Comparison of ENCODE assay signal across 26 cellular contexts in the genomic region with DNA sequence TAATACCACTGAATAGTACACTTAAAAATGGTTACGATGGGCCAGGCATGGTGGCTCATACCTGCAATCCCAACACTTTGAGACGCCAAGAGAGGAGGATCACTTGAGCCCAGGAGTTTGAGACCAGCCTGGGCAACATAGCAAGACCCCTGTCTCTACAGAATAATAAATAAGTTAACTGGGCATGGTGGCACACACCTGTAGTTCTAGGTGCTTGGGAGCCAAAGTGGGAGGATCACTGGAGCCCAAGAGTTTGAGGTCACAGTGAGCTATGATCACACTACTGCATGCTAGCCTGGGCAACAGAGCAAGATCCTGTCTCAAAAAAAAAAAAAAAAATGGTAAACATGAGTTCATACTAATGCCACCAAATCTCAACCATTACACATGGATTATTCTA.
"Had no signal": no experiment of that assay in that cellular context is flagged by ENCODE, and none has a peak within 500 bp of the region (broad histone marks: within the 10 kb centered on the region; RNA-seq: fewer than 3 reads in every experiment).

No MANE protein-coding gene starts in this region.

- H3K27ac ChIP-seq: ascending aorta, cardiac muscle cell, colonic mucosa, epithelial cell of prostate, esophagus squamous epithelium, heart right ventricle, pancreas, prostate gland, suprapubic skin, tibial nerve, VCaP had no signal

- H3K4me1 ChIP-seq: ascending aorta, colonic mucosa, pancreas, prostate gland, suprapubic skin had no signal

- H3K9me3 Mint-ChIP-seq: activated T-cell treated with anti-CD3 and anti-CD28 coated beads, Interleukin-2, amount 50 U/mL, for 4 hours; brain; mesothelial cell of epicardium; naive B cell; stimulated activated effector memory CD8-positive, alpha-beta T cell treated with anti-CD3 and anti-CD28 coated beads, Interleukin-12 subunit alpha, Interleukin-12 subunit beta, amount 100 ng/mL, for 72 hours had no signal

- H3K36me3 ChIP-seq: ascending aorta, cardiac muscle cell, colonic mucosa, esophagus squamous epithelium, heart right ventricle, pancreas, prostate gland, suprapubic skin, tibial nerve had no signal

- ATAC-seq: activated T-cell treated with anti-CD3 and anti-CD28 coated beads, Interleukin-2, amount 50 U/mL, for 4 hours; heart right ventricle; sciatic nerve; stimulated activated effector memory CD8-positive, alpha-beta T cell treated with anti-CD3 and anti-CD28 coated beads, Interleukin-12 subunit alpha, Interleukin-12 subunit beta, amount 100 ng/mL, for 72 hours had no signal

- H3K36me3 Mint-ChIP-seq: brain, mesothelial cell of epicardium, naive B cell had no signal

- H3K27me3 ChIP-seq: ascending aorta, cardiac muscle cell, colonic mucosa, heart right ventricle, pancreas, suprapubic skin, tibial nerve had no signal

- H3K27me3 Mint-ChIP-seq: activated naive CD8-positive, alpha-beta T cell; brain; naive B cell had no signal

- H3K9me3 ChIP-seq: ascending aorta, colonic mucosa, esophagus squamous epithelium, heart right ventricle, pancreas, prostate gland, suprapubic skin, tibial nerve had no signal

- H3K27ac Mint-ChIP-seq: mesothelial cell of epicardium; stimulated activated effector memory CD8-positive, alpha-beta T cell treated with anti-CD3 and anti-CD28 coated beads, Interleukin-12 subunit alpha, Interleukin-12 subunit beta, amount 100 ng/mL, for 72 hours had no signal

- H3K4me3 Mint-ChIP-seq: activated naive CD8-positive, alpha-beta T cell; activated T-cell treated with anti-CD3 and anti-CD28 coated beads, Interleukin-2, amount 50 U/mL, for 4 hours; brain; mesothelial cell of epicardium; stimulated activated effector memory CD8-positive, alpha-beta T cell treated with anti-CD3 and anti-CD28 coated beads, Interleukin-12 subunit alpha, Interleukin-12 subunit beta, amount 100 ng/mL, for 72 hours had no signal

- DNase-seq: activated CD8-positive, alpha-beta memory T cell treated with anti-CD3 and anti-CD28 coated beads for 24 hours; activated effector memory CD4-positive, alpha-beta T cell treated with Interleukin-2 at 50 U/mL for 16 hours; activated T-cell treated with anti-CD3 and anti-CD28 coated beads, Interleukin-2, amount 50 U/mL, for 4 hours; cerebellar nuclear complex; colonic mucosa; effector CD8-positive, alpha-beta T cell; esophagus squamous epithelium; foreskin melanocyte; heart right ventricle; naive B cell; pancreas; retina; small intestine; stimulated activated CD4-positive, alpha-beta T cell treated with anti-CD3 and anti-CD28 coated beads, Interleukin-4, amount 100 ng/mL, for 24 hours had no signal

- H3K4me3 ChIP-seq: ascending aorta, cardiac muscle cell, colonic mucosa, esophagus squamous epithelium, heart right ventricle, pancreas, prostate gland, suprapubic skin, tibial nerve had no signal
